Comparison of ENCODE assay signal across 22 cellular contexts in genomic region chr3:127097009-127097350, GRCh38.
DNase-seq lines count a peak whose midpoint lies in the region; ATAC-seq, FAIRE-seq and TF ChIP-seq lines count a peak whose summit lies in the region.
"Had no signal": no experiment of that assay in that cellular context is flagged by ENCODE, and none has a peak within 500 bp of the region (broad histone marks: within the 10 kb centered on the region; RNA-seq: fewer than 3 reads in every experiment).

No MANE protein-coding gene starts in this region.

- H3K4me1 Mint-ChIP-seq in glutamatergic neuron (ENCODE audit: low read depth, unreplicated experiment), result peaks cover 23% of the 10 kb centered on the region

- H3K27me3 ChIP-seq in trophoblast cell (ENCODE audit: insufficient read depth, low read length) (no peaks in the 10 kb centered on the region), vagina (no peaks in the 10 kb centered on the region)
- H3K27me3 ChIP-seq: MG63 had no signal

- no peak overlapping the region for H2BK5ac ChIP-seq in trophoblast cell (ENCODE audit: low read depth, low read length, poor library complexity)

- peak overlapping the region; percentile 15 for H3K4me3 Mint-ChIP-seq in glutamatergic neuron (ENCODE audit: unreplicated experiment)

- H3K4me1 ChIP-seq in trophoblast cell (ENCODE audit: control insufficient read depth in 1 of 2, insufficient read depth in 2 of 2, low read length in 2 of 2) (no peaks in the 10 kb centered on the region), vagina (no peaks in the 10 kb centered on the region)
- H3K4me1 ChIP-seq: HAP-1 had no signal

- DNase-seq in G401 (ENCODE audit: low spot score) (peak; percentile 52), HTR-8/SVneo (ENCODE audit: insufficient read length, low spot score) (no peak), glutamatergic neuron (peak; percentile 74), trophoblast cell (no peak), frontal cortex (ENCODE audit: low spot score in 2 of 2) (no peak), vagina (ENCODE audit: extremely low spot score in 2 of 2) (no peak)
- DNase-seq: ACHN, AML-193, Kasumi-1, MG63, NCI-H1048, NCI-H1436, NCI-H1930, NCI-H226, Right ventricle myocardium superior had no signal

- intact Hi-C loops in vagina (cut with DNase I), result no loop called here

- no peak overlapping the region for H4K91ac ChIP-seq in trophoblast cell (ENCODE audit: low read depth, low read length)

- peak overlapping the region; percentile 92 for H3K27ac Mint-ChIP-seq in glutamatergic neuron (ENCODE audit: unreplicated experiment)

- TF ChIP-seq POLR2A in vagina (IDR thresholded peaks at IDR 0.05), result no peak

- peak overlapping the region; percentile 13 for H3K9ac ChIP-seq in trophoblast cell (ENCODE audit: low read length)

- no peak overlapping the region for H4K8ac ChIP-seq in trophoblast cell (ENCODE audit: low read depth, low read length)

- H3K4me3 ChIP-seq in trophoblast cell (ENCODE audit: low read depth, low read length) (no peak overlapping the region), vagina (no peak overlapping the region)
- H3K4me3 ChIP-seq: GM12878, HAP-1, MG63, SK-N-MC had no signal

- no peak for ATAC-seq in HG03159 (IDR thresholded peaks at IDR 0.05; ENCODE audit: unreplicated experiment)
- ATAC-seq: GM12878 had no signal

- H3K9me3 ChIP-seq in trophoblast cell (ENCODE audit: insufficient read depth, low read depth, low read length) (no peaks in the 10 kb centered on the region), vagina (no peaks in the 10 kb centered on the region)
- H3K9me3 ChIP-seq: HAP-1, MG63 had no signal

- peaks cover 10% of the 10 kb centered on the region for H3K36me3 Mint-ChIP-seq in glutamatergic neuron (ENCODE audit: unreplicated experiment)

- H3K79me2 ChIP-seq in trophoblast cell (ENCODE audit: control insufficient read depth, insufficient read depth, low read length, poor library complexity), result peaks cover 2% of the 10 kb centered on the region

- no peak overlapping the region for H2BK120ac ChIP-seq in trophoblast cell (ENCODE audit: insufficient read depth, low read length, poor library complexity)

- WGBS in trophoblast cell (ENCODE audit: extremely low coverage, insufficient coverage, insufficient read length), result no CpG with 5 or more reads among the region's 4 CpGs

- peaks cover 20% of the 10 kb centered on the region for H3K9me3 Mint-ChIP-seq in glutamatergic neuron (ENCODE audit: unreplicated experiment)

- H3K18ac ChIP-seq in trophoblast cell (ENCODE audit: low read length), result no peak overlapping the region

- in situ Hi-C loops in G401 (cut with HindIII; ENCODE audit: low sequenced_read_pairs), result no loop called here

- H2AFZ ChIP-seq in trophoblast cell (ENCODE audit: insufficient read depth, low read length, poor library complexity), result no peak overlapping the region

- FAIRE-seq in HTR-8/SVneo (lab: Jason Lieb, UNC) (peak; percentile 73), frontal cortex (lab: Jason Lieb, UNC) (no peak)
- FAIRE-seq: GM12878, RCC 7860 had no signal

- no peak overlapping the region for H3K4ac ChIP-seq in trophoblast cell (ENCODE audit: low read depth, low read length)

- no peak overlapping the region for H2BK12ac ChIP-seq in trophoblast cell (ENCODE audit: low read length)

- peaks cover 7% of the 10 kb centered on the region for H3K27me3 Mint-ChIP-seq in glutamatergic neuron (ENCODE audit: unreplicated experiment)

- no peaks in the 10 kb centered on the region for H3K79me1 ChIP-seq in trophoblast cell (ENCODE audit: low read length)

- H3K14ac ChIP-seq in trophoblast cell (ENCODE audit: low read length), result no peak overlapping the region

- no peak overlapping the region for H2AK5ac ChIP-seq in trophoblast cell (ENCODE audit: low read length)

- H3K36me3 ChIP-seq in trophoblast cell (ENCODE audit: control insufficient read depth in 1 of 2, insufficient read depth in 2 of 2, low read length in 2 of 2) (no peaks in the 10 kb centered on the region), vagina (no peaks in the 10 kb centered on the region)
- H3K36me3 ChIP-seq: HAP-1, MG63 had no signal

- H3K27ac ChIP-seq in trophoblast cell (ENCODE audit: low read depth, low read length) (no peak overlapping the region), vagina (no peak overlapping the region)
- H3K27ac ChIP-seq: C4-2B, HL-60, SK-N-MC had no signal

- H4K12ac ChIP-seq in trophoblast cell (ENCODE audit: low read depth, low read length), result no peak overlapping the region

- TF ChIP-seq CTCF in glutamatergic neuron (IDR thresholded peaks at IDR 0.05; ENCODE audit: partially characterized antibody, unreplicated experiment) (no peak), vagina (IDR thresholded peaks at IDR 0.05) (no peak)

- H3K4me2 ChIP-seq in trophoblast cell (ENCODE audit: low read length), result no peak overlapping the region

- H3K23ac ChIP-seq in trophoblast cell (ENCODE audit: low read length), result no peak overlapping the region

Comparison
In these comparisons a context has a peak if more than half of its experiments do, and no peak if none do; other contexts are left out.
1. DNase-seq: peak in G401 (single experiment) and glutamatergic neuron (single experiment); none in HTR-8/SVneo (single experiment), trophoblast cell (0 of 2), frontal cortex (0 of 2) and vagina (0 of 2).